ENCODE assay signal across 9 cellular contexts in the genomic region with DNA sequence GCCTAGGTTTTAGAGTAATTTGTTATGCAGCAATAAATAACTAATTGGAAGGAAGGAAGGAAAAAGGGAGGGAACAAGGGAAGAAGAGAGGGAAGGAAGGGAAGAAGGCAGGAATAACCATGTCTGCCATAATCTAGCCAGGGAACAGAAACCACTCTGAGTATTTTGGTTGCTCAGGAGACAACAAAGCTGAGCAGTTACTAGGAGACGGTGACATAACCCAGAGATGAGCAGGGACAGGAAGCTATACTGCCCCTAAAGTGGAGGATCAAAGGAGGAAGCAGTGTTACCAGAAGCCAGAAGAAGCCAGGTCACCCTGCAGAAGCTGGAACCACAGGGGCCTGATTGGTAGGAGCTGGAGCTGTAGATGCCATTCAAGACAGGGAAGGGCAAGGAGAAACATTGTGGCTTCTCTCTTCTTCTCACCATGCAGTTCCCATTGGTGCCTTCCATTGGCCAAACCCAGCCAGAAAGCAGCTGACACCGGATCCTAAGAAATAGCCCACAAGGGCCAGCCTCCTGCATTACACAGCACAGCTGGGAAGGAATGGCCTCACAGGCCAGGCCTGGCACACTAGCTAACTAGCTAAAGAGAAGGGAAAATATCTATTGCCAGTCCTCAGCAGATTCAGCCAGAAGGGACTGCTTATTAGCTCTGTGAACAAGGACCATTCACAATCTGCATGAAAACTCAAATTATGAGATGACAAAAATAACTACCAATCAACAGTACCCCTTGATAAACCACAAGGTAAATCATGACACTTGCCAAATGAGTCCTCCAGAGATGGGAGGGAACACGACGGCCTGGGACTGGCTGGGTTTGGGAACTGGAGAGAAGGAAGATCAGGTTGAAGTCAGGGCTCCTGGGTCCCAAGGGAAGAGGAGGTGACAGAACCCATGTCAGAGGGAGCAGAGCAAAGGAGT.
A peak's percentile ranks its signal among the peaks of the same experiment; 100 is the strongest.
DNase-seq lines count a peak whose midpoint lies in the region; ATAC-seq and TF ChIP-seq lines count a peak whose summit lies in the region.
"Had no signal": no experiment of that assay in that cellular context is flagged by ENCODE, and none has a peak within 500 bp of the region (broad histone marks: within the 10 kb centered on the region; RNA-seq: fewer than 3 reads in every experiment).

No MANE protein-coding gene starts in this region.

- WGBS in lower leg skin, 2 donors = 74 to 92% methylated on average over 4 of the region's 4 CpGs

- no peaks in the 10 kb centered on the region for H3K36me3 ChIP-seq in colonic mucosa

- H3K36me3 Mint-ChIP-seq in naive B cell = peaks cover 0 to 3% of the 10 kb centered on the region in 2 donors

- peaks cover 42 to 70% (median 64%) of the 10 kb centered on the region in 3 donors for H3K27me3 Mint-ChIP-seq in naive B cell

- peak; percentile 56 for DNase-seq in SIG-M5 treated with dmso at 0.1 percent for 504 hours (lab: John Stamatoyannopoulos, UW; ENCODE audit: unreplicated experiment)
- no peak for DNase-seq in SIG-M5 (lab: John Stamatoyannopoulos, UW)
- DNase-seq in NCI-H2029 treated with DMSO at 0.1 percent for 48 hours (lab: John Stamatoyannopoulos, UW) = peak; percentile 58
- no peak for DNase-seq in naive B cell
- no peak for DNase-seq in lower leg skin (ENCODE audit: low spot score in 2 of 2)
- no peak for DNase-seq in colonic mucosa

- peaks cover 9% of the 10 kb centered on the region for H3K4me1 ChIP-seq in colonic mucosa

- H3K27ac Mint-ChIP-seq in naive B cell = peak overlapping the region in 4 of 6 donors; percentile 4 to 92 (median 34)

- no peak overlapping the region for H3K9ac ChIP-seq in colonic mucosa (ENCODE audit: low read depth in 2 of 2, low read length in 2 of 2)

- peak overlapping the region in 5 of 8 donors; percentile 35 to 70 (median 63) for H3K4me3 Mint-ChIP-seq in naive B cell

- TF ChIP-seq CTCF in lower leg skin (IDR thresholded peaks at IDR 0.05) (no peak), colonic mucosa (IDR thresholded peaks at IDR 0.05) (no peak)

- H3K4me1 Mint-ChIP-seq in naive B cell = peaks cover 6 to 24% (median 16%) of the 10 kb centered on the region in 3 donors

- intact Hi-C loops in lower leg skin (cut with DNase I; ENCODE audit: low total_unique reads) (no loop called here), colonic mucosa (cut with DNase I) (no loop called here)

- TF ChIP-seq POLR2A in lower leg skin (IDR thresholded peaks at IDR 0.05) = no peak

- H3K9me3 ChIP-seq in colonic mucosa = no peaks in the 10 kb centered on the region

- H3K4me3 ChIP-seq in lower leg skin (ENCODE audit: low read depth, poor library complexity, severe bottlenecking) = no peak overlapping the region
- H3K4me3 ChIP-seq in colonic mucosa = no peak overlapping the region

- ATAC-seq in HG02759 (IDR thresholded peaks at IDR 0.05; ENCODE audit: unreplicated experiment) (peak; percentile 22), naive B cell (ENCODE audit: low read depth in 2 of 2) (peak in 1 of 2 donors; percentile 13), GM19328 (IDR thresholded peaks at IDR 0.05; ENCODE audit: unreplicated experiment) (no peak)

- no peaks in the 10 kb centered on the region for H3K27me3 ChIP-seq in colonic mucosa

- no peak overlapping the region for H3K27ac ChIP-seq in colonic mucosa

- H3K9me3 Mint-ChIP-seq in naive B cell = peaks cover 0 to 7% (median 2%) of the 10 kb centered on the region in 7 donors
- H3K9me3 Mint-ChIP-seq: activated T-helper 2 cell treated with anti-CD3 and anti-CD28 coated beads, Interferon-gamma antibody, Interleukin-2, Interleukin-4, amounts not matched to agents 10 μg/mL and 5 μg/mL and 100 μg/mL, durations not matched to agents 14 hours and 24 hours and 36 hours had no signal

Comparison
In these comparisons a context has a peak if more than half of its experiments do, and no peak if none do; other contexts are left out.
1. DNase-seq: peak in SIG-M5 treated with dmso at 0.1 percent for 504 hours (single experiment) and NCI-H2029 treated with DMSO at 0.1 percent for 48 hours (single experiment); none in SIG-M5 (single experiment), naive B cell (single experiment), lower leg skin (0 of 2) and colonic mucosa (single experiment).